24 cellular contexts compared by ENCODE assay signal in genomic region chr11:79208126-79208525, GRCh38.
DNase-seq lines count a peak whose midpoint lies in the region; ATAC-seq, FAIRE-seq and TF ChIP-seq lines count a peak whose summit lies in the region.
"Had no signal": no experiment of that assay in that cellular context is flagged by ENCODE, and none has a peak within 500 bp of the region (broad histone marks: within the 10 kb centered on the region; RNA-seq: fewer than 3 reads in every experiment).

No MANE protein-coding gene starts in this region.

- H3K4me1 ChIP-seq in HEK293 (ENCODE audit: control insufficient read depth, insufficient read depth, low read length): no peaks in the 10 kb centered on the region
- H3K4me1 ChIP-seq: A549, vagina had no signal

- H3K9me3 ChIP-seq in HEK293 (ENCODE audit: control insufficient read depth, insufficient read depth, low read depth, low read length): no peaks in the 10 kb centered on the region
- H3K9me3 ChIP-seq: A549, vagina had no signal

- CTCF ChIA-PET in HEK293 (lab: Yijun Ruan, JAX): no interaction called here

- DNase-seq in GM06990 (ENCODE audit: extremely low read depth, insufficient read length) (peak; percentile 33), RCC 7860 (ENCODE audit: low spot score) (no peak), KG1 (lab: John Stamatoyannopoulos, UW) (no peak)
- no peak for DNase-seq in stimulated activated naive CD4-positive, alpha-beta T cell (lab: John Stamatoyannopoulos, UW)
- no peak for DNase-seq in activated CD8-positive, alpha-beta memory T cell treated with anti-CD3 and anti-CD28 coated beads, Interleukin-2, amount 50 U/mL, for 4 hours
- DNase-seq: activated CD8-positive, alpha-beta memory T cell treated with anti-CD3 and anti-CD28 coated beads, Interleukin-2, amount 10 ng/mL, durations not matched to agents 7 days and 5 days; activated effector memory CD4-positive, alpha-beta T cell treated with anti-CD3 and anti-CD28 coated beads, Interleukin-2, amount 50 U/mL, for 16 hours; amygdala; CD4-positive, CD25-positive, alpha-beta regulatory T cell; effector memory CD8-positive, alpha-beta T cell; GOT3; mesenchymal stem cell; NCI-H1694 treated with DMSO at 0.1 percent for 48 hours; retina; stimulated activated CD4-positive, alpha-beta T cell treated with anti-CD3 and anti-CD28 coated beads, Interleukin-15, amount 100 ng/mL, for 24 hours; stimulated activated naive CD8-positive, alpha-beta T cell treated with anti-CD3 and anti-CD28 coated beads, Interleukin-15, amount 100 ng/mL, for 72 hours had no signal

- no peak overlapping the region for H3K4me3 ChIP-seq in GM06990 (replicated peaks; ENCODE audit: low read depth, low read length)
- H3K4me3 ChIP-seq in HEK293 (ENCODE audit: low read depth, low read length): no peak overlapping the region
- H3K4me3 ChIP-seq: A549, vagina had no signal

- no peak for FAIRE-seq in RCC 7860 (lab: Jason Lieb, UNC)
- FAIRE-seq: A549, HTR-8/SVneo, keratinocyte had no signal

- POLR2A ChIA-PET in HEK293 (lab: Yijun Ruan, JAX): no interaction called here

- H3K36me3 ChIP-seq in GM06990 (ENCODE audit: control insufficient read depth, insufficient read depth, low read length) (no peaks in the 10 kb centered on the region), HEK293 (ENCODE audit: control insufficient read depth in 2 of 2, insufficient read depth in 1 of 2, low read length in 2 of 2) (no peaks in the 10 kb centered on the region)
- H3K36me3 ChIP-seq: vagina had no signal

- H3K27me3 ChIP-seq in GM06990 (replicated peaks; ENCODE audit: control insufficient read depth, insufficient read depth, low read length): no peaks in the 10 kb centered on the region; the same call in 1 of the 2 replicates
- H3K27me3 ChIP-seq: vagina had no signal

- TF ChIP-seq CTCF in GM06990 (IDR thresholded peaks at IDR 0.05; ENCODE audit: insufficient read depth, low read length, poor library complexity, severe bottlenecking) (no peak), HEK293 (tag by site-specific recombination; IDR thresholded peaks at IDR 0.05) (no peak)

- no peak overlapping the region for H3K27ac ChIP-seq in HEK293 (ENCODE audit: extremely low read depth, low read depth, low read length)
- H3K27ac ChIP-seq: A549, vagina had no signal

- ATAC-seq in GM19025 (IDR thresholded peaks at IDR 0.05; ENCODE audit: low read depth, unreplicated experiment) (peak; percentile 47), HG03354 (IDR thresholded peaks at IDR 0.05; ENCODE audit: poor library complexity, severe bottlenecking, unreplicated experiment) (peak; percentile 71)
- ATAC-seq: A549; activated CD4-positive, CD25-positive, alpha-beta regulatory T cell treated with anti-CD3 and anti-CD28 coated beads, Interleukin-2, amount 50 U/mL, for 24 hours; activated CD8-positive, alpha-beta memory T cell treated with anti-CD3 and anti-CD28 coated beads, Interleukin-2, amount 10 ng/mL, durations not matched to agents 7 days and 5 days; effector memory CD8-positive, alpha-beta T cell; stimulated activated naive CD8-positive, alpha-beta T cell treated with anti-CD3 and anti-CD28 coated beads, Interleukin-15, amount 100 ng/mL, for 72 hours had no signal

TF ChIP-seq in HEK293, 187 proteins besides CTCF, POLR2A, EP300 and RAD21:
- TF ChIP-seq BCL11A (tag by site-specific recombination; IDR thresholded peaks at IDR 0.05; ENCODE audit: low read depth) (no peak), ZNF664 (tag by site-specific recombination; IDR thresholded peaks at IDR 0.05) (0 out of 2 replicates have a peak, but pooled peaks have one; percentile 29), ZNF521 (tag by site-specific recombination; IDR thresholded peaks at IDR 0.05) (no peak), ZNF138 (tag by site-specific recombination; IDR thresholded peaks at IDR 0.05; ENCODE audit: borderline replicate concordance) (no peak)
